8 cellular contexts compared by ENCODE assay signal in the genomic region with DNA sequence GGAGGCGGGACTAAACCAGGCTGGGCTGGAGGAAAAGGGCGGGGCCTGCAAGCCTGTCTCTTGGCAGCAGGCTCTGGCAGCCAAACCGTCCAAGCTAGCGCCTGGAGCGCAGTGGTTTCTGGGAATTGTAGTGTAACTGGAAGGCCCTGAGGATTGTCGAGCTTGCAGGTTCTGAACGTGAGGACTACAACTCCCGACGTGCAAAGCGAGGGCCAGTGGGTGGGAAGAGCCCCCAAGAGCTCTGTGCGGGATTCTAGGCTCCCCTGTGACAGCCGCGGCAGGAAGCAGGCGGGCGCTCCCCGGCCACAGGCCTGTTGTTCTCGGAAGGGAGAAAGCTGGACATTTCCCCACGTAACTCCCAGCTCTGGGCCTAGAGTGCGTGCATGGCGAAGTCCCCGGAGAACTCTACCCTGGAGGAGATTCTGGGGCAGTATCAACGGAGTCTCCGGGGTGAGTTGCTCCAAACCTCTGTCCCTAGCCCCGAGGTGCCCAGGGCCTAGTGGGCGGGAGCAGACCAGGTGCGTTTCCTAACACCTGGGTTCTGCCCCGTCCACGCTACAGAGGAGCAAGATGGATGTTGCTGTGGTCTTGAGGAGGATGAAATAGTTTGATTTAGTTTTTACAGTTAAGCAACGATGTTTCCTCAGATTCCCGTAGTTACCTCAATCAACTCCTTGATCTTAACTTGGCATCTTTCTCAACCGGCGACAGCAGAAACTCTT. TPM values are rescaled to one million over a fixed set of nuclear protein-coding genes. Genes with fewer than 3 reads are reported as not detected.
DNase-seq lines count a peak whose midpoint lies in the region; ATAC-seq and TF ChIP-seq lines count a peak whose summit lies in the region.

Gene SDCCAG8 (plus strand): TSS at position 251 of the 722 bp plus-strand sequence. CDS start 133 bp downstream, at position 384.

- intact Hi-C loops in left cardiac atrium (cut with DNase I): no loop called here
- intact Hi-C loops in posterior vena cava (cut with DNase I): no loop called here
- intact Hi-C loops in upper lobe of right lung (cut with DNase I): no loop called here

- H3K9me3 Mint-ChIP-seq in T-helper 1 cell treated with Interleukin-12 subunit alpha and Interleukin-12 subunit beta and Interleukin-4 antibody, amounts not matched to agents 30 μg/mL and 1 μg/mL, for 36 hours: no peaks in the 10 kb centered on the region

- H3K27ac ChIP-seq in upper lobe of right lung: peak within 1 kb of the TSS; percentile 96

- no peaks in the 10 kb centered on the region for H3K27me3 Mint-ChIP-seq in T-helper 1 cell treated with Interleukin-12 subunit alpha and Interleukin-12 subunit beta and Interleukin-4 antibody, amounts not matched to agents 30 μg/mL and 1 μg/mL, for 36 hours (ENCODE audit: low read depth)

- no peaks in the 10 kb centered on the region for H3K36me3 ChIP-seq in upper lobe of right lung

- H3K27ac Mint-ChIP-seq in T-helper 1 cell treated with Interleukin-12 subunit alpha and Interleukin-12 subunit beta and Interleukin-4 antibody, amounts not matched to agents 30 μg/mL and 1 μg/mL, for 36 hours: peak within 1 kb of the TSS; percentile 100

- H3K27me3 ChIP-seq in upper lobe of right lung: no peaks in the 10 kb centered on the region

- TF ChIP-seq CTCF in GM13977 (IDR thresholded peaks at IDR 0.05; ENCODE audit: extremely low read depth, insufficient read depth, missing control alignments): no peak
- TF ChIP-seq CTCF in upper lobe of right lung (IDR thresholded peaks at IDR 0.05): no peak

- H3K4me3 ChIP-seq in upper lobe of right lung: peak within 1 kb of the TSS; percentile 82

- peaks cover 23% of the 10 kb centered on the region for H3K4me1 ChIP-seq in upper lobe of right lung

- peaks cover 3% of the 10 kb centered on the region for H3K36me3 Mint-ChIP-seq in T-helper 1 cell treated with Interleukin-12 subunit alpha and Interleukin-12 subunit beta and Interleukin-4 antibody, amounts not matched to agents 30 μg/mL and 1 μg/mL, for 36 hours (ENCODE audit: low read depth)

- peak; percentile 94 for DNase-seq in GM13977 (ENCODE audit: low spot score)
- peak; percentile 99 for DNase-seq in NCI-H1694 (lab: John Stamatoyannopoulos, UW)
- peak; percentile 99 for DNase-seq in amniotic stem cell (lab: John Stamatoyannopoulos, UW)
- peak; percentile 98 for DNase-seq in left cardiac atrium
- DNase-seq in posterior vena cava (ENCODE audit: low spot score): peak; percentile 99
- DNase-seq in upper lobe of right lung: peak; percentile 98

- H3K9me3 ChIP-seq in upper lobe of right lung: no peaks in the 10 kb centered on the region

- in situ Hi-C loops in GM13977 (cut with MboI; ENCODE audit: low pct_unique_long_range_greater_than_20kb, low sequenced_read_pairs, unreplicated experiment): no loop called here

- peak; percentile 69 for ATAC-seq in HG02884 (IDR thresholded peaks at IDR 0.05; ENCODE audit: unreplicated experiment)
- peak; percentile 91 to 94 for ATAC-seq in left cardiac atrium
- ATAC-seq in upper lobe of right lung: peak; percentile 93

- H3K4me3 Mint-ChIP-seq in T-helper 1 cell treated with Interleukin-12 subunit alpha and Interleukin-12 subunit beta and Interleukin-4 antibody, amounts not matched to agents 30 μg/mL and 1 μg/mL, for 36 hours: peak within 1 kb of the TSS; percentile 100

- H3K4me1 Mint-ChIP-seq in T-helper 1 cell treated with Interleukin-12 subunit alpha and Interleukin-12 subunit beta and Interleukin-4 antibody, amounts not matched to agents 30 μg/mL and 1 μg/mL, for 36 hours (ENCODE audit: low read depth): peaks cover 30% of the 10 kb centered on the region

RNA-seq across cellular contexts. Expression of gene SDCCAG8, which starts in this region (rescaled TPM):
- 10 to 100 TPM; 22.5 to 23.8 TPM for total RNA-seq in left cardiac atrium
- total RNA-seq in posterior vena cava: 10 to 100 TPM; 40.8 to 52.1 TPM
- 71.9 TPM for total RNA-seq in upper lobe of right lung

Comparison
In these comparisons a context has a peak if more than half of its experiments do, and no peak if none do; other contexts are left out.
1. Peak in every context shown above with its lines: DNase-seq, ATAC-seq, H3K4me3 ChIP-seq and H3K27ac ChIP-seq.